In the genomic region with DNA sequence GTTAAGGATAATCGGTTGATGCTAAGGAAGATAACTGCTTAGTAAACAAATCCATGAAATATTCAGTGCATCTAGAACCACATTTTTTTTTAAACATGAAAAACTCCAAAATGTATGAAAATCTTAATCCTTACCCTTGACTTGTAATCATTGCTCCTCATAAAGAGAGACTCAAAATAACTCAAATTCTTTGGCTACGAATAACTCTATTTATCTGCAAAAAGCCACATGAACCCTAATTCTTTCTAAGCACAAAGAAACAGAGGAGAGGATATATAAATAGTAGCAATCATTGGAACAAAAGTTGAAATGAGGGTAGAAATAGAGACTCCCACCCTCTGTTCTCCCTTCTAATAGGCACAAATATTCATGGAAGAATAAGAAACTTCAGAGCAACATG, we compare ENCODE assay signal across 13 cellular contexts.
"Had no signal": no experiment of that assay in that cellular context is flagged by ENCODE, and none has a peak within 500 bp of the region (broad histone marks: within the 10 kb centered on the region; RNA-seq: fewer than 3 reads in every experiment).

No MANE protein-coding gene starts in this region.

- H3K36me3 ChIP-seq: adrenal gland had no signal

- H3K27ac Mint-ChIP-seq: activated CD4-positive, alpha-beta T cell treated with anti-CD3 and anti-CD28 coated beads for 36 hours; activated naive CD4-positive, alpha-beta T cell treated with anti-CD3 and anti-CD28 coated beads, Interleukin-2, amount 10 ng/mL, durations not matched to agents 7 days and 5 days; activated T-helper 1 cell treated with anti-CD3 and anti-CD28 coated beads, Interleukin-12 subunit alpha, Interleukin-12 subunit beta, Interleukin-2, Interleukin-4 antibody, amounts not matched to agents 30 ng/mL and 10 ng/mL and 1 ng/mL, durations not matched to agents 14 hours and 24 hours and 36 hours; dendritic cell treated with granulocyte-macrophage colony-stimulating factor and Interleukin-4, amounts not matched to agents 40 ng/mL and 50 ng/mL, for 4 days; T-cell; type B pancreatic cell had no signal

- DNase-seq: activated CD4-positive, alpha-beta T cell treated with anti-CD3 and anti-CD28 coated beads for 36 hours; activated naive CD4-positive, alpha-beta T cell treated with anti-CD3 and anti-CD28 coated beads, Interleukin-2, amount 10 ng/mL, durations not matched to agents 7 days and 5 days; adrenal gland; body of pancreas; hippocampal formation; T-cell; T1000 had no signal

- H3K4me3 ChIP-seq: adrenal gland, body of pancreas, skin epidermis had no signal

- H3K9ac ChIP-seq: parathyroid adenoma had no signal

- ATAC-seq: activated CD4-positive, alpha-beta T cell treated with anti-CD3 and anti-CD28 coated beads for 36 hours; body of pancreas; T-cell had no signal

- H3K27ac ChIP-seq: body of pancreas, parathyroid adenoma, skin epidermis, VCaP had no signal

- H3K36me3 Mint-ChIP-seq: activated naive CD4-positive, alpha-beta T cell treated with anti-CD3 and anti-CD28 coated beads, Interleukin-2, amount 10 ng/mL, durations not matched to agents 7 days and 5 days; T-cell; type B pancreatic cell had no signal

- H3K4me3 Mint-ChIP-seq: activated CD4-positive, alpha-beta T cell treated with anti-CD3 and anti-CD28 coated beads for 36 hours; activated naive CD4-positive, alpha-beta T cell treated with anti-CD3 and anti-CD28 coated beads, Interleukin-2, amount 10 ng/mL, durations not matched to agents 7 days and 5 days; activated T-helper 1 cell treated with anti-CD3 and anti-CD28 coated beads, Interleukin-12 subunit alpha, Interleukin-12 subunit beta, Interleukin-2, Interleukin-4 antibody, amounts not matched to agents 30 ng/mL and 10 ng/mL and 1 ng/mL, durations not matched to agents 14 hours and 24 hours and 36 hours; dendritic cell treated with granulocyte-macrophage colony-stimulating factor and Interleukin-4, amounts not matched to agents 40 ng/mL and 50 ng/mL, for 4 days; T-cell; type B pancreatic cell had no signal

- H3K4me1 ChIP-seq: adrenal gland, parathyroid adenoma had no signal

- H3K9me3 ChIP-seq: adrenal gland, body of pancreas had no signal

- H3K9me3 Mint-ChIP-seq: activated naive CD4-positive, alpha-beta T cell treated with anti-CD3 and anti-CD28 coated beads, Interleukin-2, amount 10 ng/mL, durations not matched to agents 7 days and 5 days; activated T-helper 1 cell treated with anti-CD3 and anti-CD28 coated beads, Interleukin-12 subunit alpha, Interleukin-12 subunit beta, Interleukin-2, Interleukin-4 antibody, amounts not matched to agents 30 ng/mL and 10 ng/mL and 1 ng/mL, durations not matched to agents 14 hours and 24 hours and 36 hours; dendritic cell treated with granulocyte-macrophage colony-stimulating factor and Interleukin-4, amounts not matched to agents 40 ng/mL and 50 ng/mL, for 4 days; T-cell; type B pancreatic cell had no signal

- H3K27me3 ChIP-seq: adrenal gland, body of pancreas had no signal

- H3K27me3 Mint-ChIP-seq: activated CD4-positive, alpha-beta T cell treated with anti-CD3 and anti-CD28 coated beads for 36 hours; activated naive CD4-positive, alpha-beta T cell treated with anti-CD3 and anti-CD28 coated beads, Interleukin-2, amount 10 ng/mL, durations not matched to agents 7 days and 5 days; dendritic cell treated with granulocyte-macrophage colony-stimulating factor and Interleukin-4, amounts not matched to agents 40 ng/mL and 50 ng/mL, for 4 days; T-cell; type B pancreatic cell had no signal

- H2AFZ ChIP-seq: parathyroid adenoma had no signal

- H3K79me2 ChIP-seq: parathyroid adenoma had no signal

- H3K4me1 Mint-ChIP-seq: activated naive CD4-positive, alpha-beta T cell treated with anti-CD3 and anti-CD28 coated beads, Interleukin-2, amount 10 ng/mL, durations not matched to agents 7 days and 5 days had no signal
